ENCODE assay signal across 8 cellular contexts in the genomic region with DNA sequence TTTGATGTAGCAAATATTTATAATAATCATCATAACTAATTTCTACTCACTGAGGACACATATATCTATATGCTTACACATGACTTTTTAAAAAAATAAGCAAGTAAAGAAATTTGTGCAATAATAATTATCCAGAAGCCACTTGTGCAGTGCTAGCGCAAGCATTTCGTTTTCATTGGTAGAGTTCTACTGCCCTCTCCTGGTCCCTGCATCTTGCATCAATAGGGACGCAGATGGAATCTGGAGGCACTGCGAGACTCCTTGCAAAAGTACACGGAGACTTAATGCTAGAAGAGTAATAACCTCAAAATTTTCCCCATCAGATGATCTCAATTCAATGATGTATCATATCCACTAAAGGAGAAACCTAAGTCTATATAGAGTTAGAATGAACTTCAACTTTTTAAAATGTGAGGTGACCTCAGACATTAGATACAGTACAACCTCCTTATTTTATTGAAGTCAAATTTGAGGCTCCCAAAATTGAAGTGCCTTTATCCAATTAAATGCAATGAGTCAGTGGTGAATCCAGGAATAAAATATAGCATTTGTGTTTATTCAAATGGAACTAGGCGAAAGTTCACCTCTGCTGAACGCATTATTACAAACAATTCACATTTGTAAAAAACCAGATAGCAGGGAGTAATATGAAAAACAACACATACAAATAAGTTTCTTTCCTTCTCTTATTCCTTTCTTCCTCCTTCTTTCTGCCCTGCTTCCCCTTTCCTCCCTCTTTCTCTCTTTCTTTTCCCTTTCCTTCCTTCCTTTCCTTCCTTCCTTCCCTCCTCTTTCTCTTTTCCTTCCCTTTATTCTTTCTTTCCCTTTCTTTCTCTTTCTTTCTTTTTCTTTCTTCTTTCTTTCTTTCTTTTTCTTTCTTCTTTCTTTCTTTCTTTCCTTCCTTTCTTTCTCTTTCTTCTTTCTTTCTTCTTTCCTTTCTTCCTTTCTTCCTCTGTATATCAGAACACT.
DNase-seq lines count a peak whose midpoint lies in the region; ATAC-seq, FAIRE-seq and TF ChIP-seq lines count a peak whose summit lies in the region.

No MANE protein-coding gene starts in this region.

- TF ChIP-seq EP300 in tibial nerve (IDR thresholded peaks at IDR 0.05) = no peak

- H3K4me3 Mint-ChIP-seq in activated CD4-positive, alpha-beta T cell treated with anti-CD3 and anti-CD28 coated beads, Interleukin-2, amount 10 ng/mL, durations not matched to agents 7 days and 5 days = no peak overlapping the region

- H3K4me3 ChIP-seq in epithelial cell of esophagus (ENCODE audit: low read length) (no peak overlapping the region), mucosa of descending colon (no peak overlapping the region), tibial nerve (no peak overlapping the region)

- H3K4me1 Mint-ChIP-seq in activated CD4-positive, alpha-beta T cell treated with anti-CD3 and anti-CD28 coated beads, Interleukin-2, amount 10 ng/mL, durations not matched to agents 7 days and 5 days = no peaks in the 10 kb centered on the region

- no peak for TF ChIP-seq POLR2A in tibial nerve (IDR thresholded peaks at IDR 0.05)

- H3K4me1 ChIP-seq in mucosa of descending colon (ENCODE audit: low read depth) (no peaks in the 10 kb centered on the region), tibial nerve (no peaks in the 10 kb centered on the region)

- peak; percentile 97 for TF ChIP-seq CTCF in epithelial cell of esophagus (IDR thresholded peaks at IDR 0.05; ENCODE audit: insufficient read depth, low read depth, low read length, missing control alignments)
- TF ChIP-seq CTCF in mucosa of descending colon (IDR thresholded peaks at IDR 0.05) = peak; percentile 39
- TF ChIP-seq CTCF in tibial nerve (IDR thresholded peaks at IDR 0.05) = peak; percentile 64 to 76 (median 67)

- no peaks in the 10 kb centered on the region for H3K9me3 ChIP-seq in mucosa of descending colon
- no peaks in the 10 kb centered on the region for H3K9me3 ChIP-seq in tibial nerve

- CTCF ChIA-PET in activated CD4-positive, alpha-beta T cell treated with anti-CD3 and anti-CD28 coated beads, Interleukin-2, amount 10 ng/mL, durations not matched to agents 7 days and 5 days (lab: Charles Lee) = no interaction called here

- H3K36me3 ChIP-seq in mucosa of descending colon (ENCODE audit: low read depth) (no peaks in the 10 kb centered on the region), tibial nerve (no peaks in the 10 kb centered on the region)

- peaks cover 4% of the 10 kb centered on the region for H3K27me3 Mint-ChIP-seq in activated CD4-positive, alpha-beta T cell treated with anti-CD3 and anti-CD28 coated beads, Interleukin-2, amount 10 ng/mL, durations not matched to agents 7 days and 5 days

- intact Hi-C loops in mucosa of descending colon (cut with DNase I, micrococcal nuclease) = loop anchor here in 1 of 2 donors (5.0 kb wide), 1 partner anchor 490 kb away; no protein-coding TSS in a partner anchor

- ATAC-seq in HG03378 (IDR thresholded peaks at IDR 0.05; ENCODE audit: unreplicated experiment) (peak; percentile 93), mucosa of descending colon (peak; percentile 67)

- H3K36me3 Mint-ChIP-seq in activated CD4-positive, alpha-beta T cell treated with anti-CD3 and anti-CD28 coated beads, Interleukin-2, amount 10 ng/mL, durations not matched to agents 7 days and 5 days (ENCODE audit: low read depth) = no peaks in the 10 kb centered on the region

- peak; percentile 83 for FAIRE-seq in GM19239 (lab: Jason Lieb, UNC)

- WGBS in tibial nerve, 2 donors = 12 to 18% methylated on average over 7 of the region's 7 CpGs

- no peak overlapping the region for H3K27ac Mint-ChIP-seq in activated CD4-positive, alpha-beta T cell treated with anti-CD3 and anti-CD28 coated beads, Interleukin-2, amount 10 ng/mL, durations not matched to agents 7 days and 5 days

- no peak overlapping the region for H3K27ac ChIP-seq in tibial nerve

- H3K27me3 ChIP-seq in tibial nerve = no peaks in the 10 kb centered on the region

- H3K9me3 Mint-ChIP-seq in activated CD4-positive, alpha-beta T cell treated with anti-CD3 and anti-CD28 coated beads, Interleukin-2, amount 10 ng/mL, durations not matched to agents 7 days and 5 days = no peaks in the 10 kb centered on the region

- POLR2A ChIA-PET in activated CD4-positive, alpha-beta T cell treated with anti-CD3 and anti-CD28 coated beads, Interleukin-2, amount 10 ng/mL, durations not matched to agents 7 days and 5 days (lab: Charles Lee) = no interaction called here

- DNase-seq in COLO829 (ENCODE audit: low spot score) = peak; percentile 75
- peak; percentile 1 for DNase-seq in GM19239 (ENCODE audit: insufficient read length, low spot score)
- peak; percentile 61 for DNase-seq in NCI-H460 (ENCODE audit: extremely low read depth, low read depth)
- DNase-seq in activated CD4-positive, alpha-beta T cell treated with anti-CD3 and anti-CD28 coated beads, Interleukin-2, amount 10 ng/mL, durations not matched to agents 7 days and 5 days = peak; percentile 61
- DNase-seq in epithelial cell of esophagus (ENCODE audit: low read depth) = peak; percentile 85
- DNase-seq in mucosa of descending colon = peak in 1 of 3 donors; percentile 77
- peak; percentile 26 to 82 for DNase-seq in tibial nerve (ENCODE audit: low spot score in 2 of 2)

Comparison
In these comparisons a context has a peak if more than half of its experiments do, and no peak if none do; other contexts are left out.
1. CTCF ChIP-seq: peak in every context shown above with its lines; median percentile 97 in epithelial cell of esophagus; 67 in tibial nerve; 39 in mucosa of descending colon.